ENCODE assay signal across 4 cellular contexts in genomic region chr11:90095230-90095924, GRCh38. TPM values are rescaled to one million over a fixed set of nuclear protein-coding genes. Genes with fewer than 3 reads are reported as not detected.
"Had no signal": no experiment of that assay in that cellular context is flagged by ENCODE, and none has a peak within 500 bp of the region (broad histone marks: within the 10 kb centered on the region; RNA-seq: fewer than 3 reads in every experiment).

No MANE protein-coding gene starts in this region.

RNA-seq across cellular contexts. Expression of gene UBTFL1, which starts 9.6 kb away (rescaled TPM):
- total RNA-seq: LHCN-M2, M059J, MCF 10A, NCI-H460 had no signal

RNA-seq across cellular contexts. Expression of gene NAALAD2, which starts 39.1 kb away (rescaled TPM):
- total RNA-seq: MCF 10A, NCI-H460 had no signal
